Comparison of ENCODE assay signal across 12 cellular contexts in genomic region chr1:33219886-33220661, GRCh38. TPM values are rescaled to one million over a fixed set of nuclear protein-coding genes. Genes with fewer than 3 reads are reported as not detected.
DNase-seq lines count a peak whose midpoint lies in the region; ATAC-seq, FAIRE-seq and TF ChIP-seq lines count a peak whose summit lies in the region.
"Had no signal": no experiment of that assay in that cellular context is flagged by ENCODE, and none has a peak within 500 bp of the region (broad histone marks: within the 10 kb centered on the region; RNA-seq: fewer than 3 reads in every experiment).

No MANE protein-coding gene starts in this region.

- H3K4me3 Mint-ChIP-seq in WTC11: no peak overlapping the region
- H3K4me3 Mint-ChIP-seq: IgD-negative memory B cell; stimulated activated memory B cell treated with anti-CD40 and anti-IgM and Interleukin-4, amounts not matched to agents 10 μg/mL and 1 μg/mL and 100 μg/mL, for 72 hours had no signal

- FAIRE-seq in HepG2 (lab: Jason Lieb, UNC): no peak
- FAIRE-seq: islet of Langerhans had no signal

- in situ Hi-C loops in HepG2 (cut with HindIII; ENCODE audit: extremely low pct_ligation_motif_present, low pct_unique_long_range_greater_than_20kb): loop anchor here (5.0 kb wide), 2 partner anchors 77 to 147 kb away; no protein-coding TSS in a partner anchor

- 59% methylated on average over 6 of the region's 7 CpGs for WGBS in HepG2 (ENCODE audit: low lambda C conversion rate)
- WGBS in right lobe of liver (ENCODE audit: insufficient coverage, low coverage, low lambda C conversion rate, missing lambda C conversion rate): 76% methylated on average over 3 of the region's 7 CpGs
- 90% methylated on average over 7 of the region's 7 CpGs for WGBS in thyroid gland, 2 donors

- H3K27ac ChIP-seq in HepG2 (ENCODE audit: extremely low read length, insufficient read depth, low read length): no peak overlapping the region
- H3K27ac ChIP-seq in right lobe of liver: no peak overlapping the region
- no peak overlapping the region for H3K27ac ChIP-seq in thyroid gland
- H3K27ac ChIP-seq: VCaP had no signal

- peaks cover 17% of the 10 kb centered on the region for H3K9me3 Mint-ChIP-seq in WTC11

- ATAC-seq in HepG2 (peak; percentile 78), right lobe of liver (no peak), WTC11 (peak; percentile 55), HG03095 (IDR thresholded peaks at IDR 0.05; ENCODE audit: unreplicated experiment) (no peak)
- ATAC-seq: stimulated activated memory B cell treated with anti-CD40 and anti-IgM and Interleukin-4, amounts not matched to agents 10 μg/mL and 1 μg/mL and 100 μg/mL, for 72 hours had no signal

- H4K20me1 ChIP-seq in HepG2 (ENCODE audit: insufficient read depth, low read length): no peaks in the 10 kb centered on the region

- TF ChIP-seq RAD21 in HepG2 (CRISPR knock-in tag; IDR thresholded peaks at IDR 0.05): no peak

- POLR2A ChIA-PET in HepG2 (lab: Yijun Ruan, JAX) (no interaction called here), WTC11 (lab: Charles Lee) (no interaction called here)

- H3K27ac Mint-ChIP-seq in WTC11: no peak overlapping the region
- H3K27ac Mint-ChIP-seq: IgD-negative memory B cell; stimulated activated memory B cell treated with anti-CD40 and anti-IgM and Interleukin-4, amounts not matched to agents 10 μg/mL and 1 μg/mL and 100 μg/mL, for 72 hours had no signal

- no peak overlapping the region for H3K4me2 ChIP-seq in HepG2 (ENCODE audit: low read depth, low read length)

- peaks cover 0 to 4% of the 10 kb centered on the region in 2 experiments; a peak in 1 of 5 replicates for H3K27me3 ChIP-seq in HepG2 (ENCODE audit: control insufficient read depth in 1 of 2, insufficient read depth in 2 of 2, low read length in 2 of 2)
- no peaks in the 10 kb centered on the region for H3K27me3 ChIP-seq in right lobe of liver
- H3K27me3 ChIP-seq in thyroid gland: no peaks in the 10 kb centered on the region

- H3K4me1 Mint-ChIP-seq in WTC11: peaks cover 6% of the 10 kb centered on the region

- H3K4me1 ChIP-seq in HepG2 (ENCODE audit: insufficient read depth, low read length) (peaks cover 30% of the 10 kb centered on the region; the same call in 1 of the 2 replicates), right lobe of liver (peaks cover 0 to 4% (median 0%) of the 10 kb centered on the region in 4 donors), thyroid gland (no peaks in the 10 kb centered on the region)

- peaks cover 3% of the 10 kb centered on the region; the same call in 1 of the 2 replicates for H3K36me3 Mint-ChIP-seq in WTC11
- H3K36me3 Mint-ChIP-seq: stimulated activated memory B cell treated with anti-CD40 and anti-IgM and Interleukin-4, amounts not matched to agents 10 μg/mL and 1 μg/mL and 100 μg/mL, for 72 hours had no signal

- no peak overlapping the region for H3K9ac ChIP-seq in HepG2 (ENCODE audit: insufficient read depth, low read depth, low read length)

- intact Hi-C loops in HepG2 (cut with micrococcal nuclease; ENCODE audit: unreplicated experiment) (loop anchor here (2.0 to 5.0 kb wide), 3 partner anchors 37 to 235 kb away; partner anchors contain the start of gene ZNF362), right lobe of liver (cut with DNase I) (no loop called here), thyroid gland (cut with DNase I) (loop anchor here (10.0 kb wide), 1 partner anchor 245 kb away; no protein-coding TSS in a partner anchor)

- peaks cover 20% of the 10 kb centered on the region for H3K27me3 Mint-ChIP-seq in WTC11 (ENCODE audit: low read depth)

- no peaks in the 10 kb centered on the region for H3K36me3 ChIP-seq in HepG2 (replicated peaks in 1 of 2; ENCODE audit: control insufficient read depth in 1 of 2, insufficient read depth in 2 of 2, low read length in 2 of 2)
- no peaks in the 10 kb centered on the region for H3K36me3 ChIP-seq in right lobe of liver
- H3K36me3 ChIP-seq in thyroid gland: no peaks in the 10 kb centered on the region

- DNase-seq in HepG2 (ENCODE audit: low spot score) (no peak), right lobe of liver (no peak), WTC11 (ENCODE audit: low spot score) (no peak), islet precursor cell (peak; percentile 94), thyroid gland (no peak), Ammon's horn (ENCODE audit: low spot score) (no peak)
- DNase-seq in stimulated activated CD4-positive, alpha-beta T cell treated with anti-CD3 and anti-CD28 coated beads, Interleukin-12 subunit alpha, Interleukin-12 subunit beta, amount 100 ng/mL, for 4 hours: no peak

- TF ChIP-seq EP300 in HepG2 (IDR thresholded peaks at IDR 0.05; ENCODE audit: low read depth in 2 of 2, low read length in 2 of 2): no peak
- TF ChIP-seq EP300 in HepG2 (CRISPR knock-in tag; IDR thresholded peaks at IDR 0.05; ENCODE audit: borderline replicate concordance): no peak

- H3K9me3 ChIP-seq in HepG2 (ENCODE audit: low read length) (peaks cover 8% of the 10 kb centered on the region), right lobe of liver (no peaks in the 10 kb centered on the region), thyroid gland (no peaks in the 10 kb centered on the region)

- CTCF ChIA-PET in HepG2 (lab: Yijun Ruan, JAX; ENCODE audit: low intra/inter-chr PET ratio, low total read pairs) (interaction anchor here (1.9 to 2.4 kb wide), 2 partner anchors 78 to 148 kb away, joined by 5 to 12 read pairs; no protein-coding TSS in a partner anchor), WTC11 (lab: Charles Lee) (interaction anchor here (0.6 to 2.1 kb wide), 4 partner anchors 76 to 398 kb away, joined by 3 to 11 read pairs (median 3); no protein-coding TSS in a partner anchor)

- no peaks in the 10 kb centered on the region for H3K79me2 ChIP-seq in HepG2 (ENCODE audit: insufficient read depth, low read length)

- no peak for TF ChIP-seq POLR2A in HepG2 (IDR thresholded peaks at IDR 0.05; ENCODE audit: insufficient read depth in 1 of 2, low read depth in 2 of 2, low read length in 2 of 2)
- TF ChIP-seq POLR2A in right lobe of liver (IDR thresholded peaks at IDR 0.05): no peak
- TF ChIP-seq POLR2A in thyroid gland (IDR thresholded peaks at IDR 0.05): no peak

- no peak overlapping the region for H2AFZ ChIP-seq in HepG2 (ENCODE audit: low read length)

- H3K4me3 ChIP-seq in HepG2 (replicated peaks in 1 of 3; ENCODE audit: insufficient read depth in 1 of 3, low read depth in 2 of 3, low read length in 3 of 3) (no peak overlapping the region), right lobe of liver (no peak overlapping the region), thyroid gland (replicated peaks in 1 of 3) (no peak overlapping the region)

- no TSS peak for BruUV-seq in HepG2 (replicated peaks; lab: Mats Ljungman, UMichigan)

- TF ChIP-seq CTCF in HepG2 (CRISPR knock-in tag; IDR thresholded peaks at IDR 0.05): peak; percentile 42
- TF ChIP-seq CTCF in right lobe of liver (IDR thresholded peaks at IDR 0.05): no peak
- TF ChIP-seq CTCF in WTC11 (IDR thresholded peaks at IDR 0.05): no peak
- no peak for TF ChIP-seq CTCF in thyroid gland (IDR thresholded peaks at IDR 0.05)

RNA-seq across cellular contexts. Expression of gene ZNF362, which starts 36.2 kb away (rescaled TPM):
- total RNA-seq in HepG2 (2016; rRNA removed; fragmentation: Illumina TruSeq; extraction: Trizol): 8.3 TPM in 2 replicates
- 6.7 and 7.0 TPM in 2 replicates for total RNA-seq in HepG2 (2016; cell fraction: cytosol; rRNA removed; fragmentation: Illumina TruSeq; extraction: Trizol; ENCODE audit: low read depth)
- 7.8 and 9.0 TPM in 2 replicates for total RNA-seq in HepG2 (2016; cell fraction: insoluble cytoplasmic fraction; rRNA removed; fragmentation: Illumina TruSeq; extraction: Trizol)
- total RNA-seq in HepG2 (2016; cell fraction: membrane; rRNA removed; fragmentation: Illumina TruSeq; extraction: Trizol): 16.5 and 17.3 TPM in 2 replicates
- total RNA-seq in HepG2 (2016; cell fraction: nucleus; rRNA removed; fragmentation: Illumina TruSeq; extraction: Trizol): 6.2 and 7.0 TPM in 2 replicates
- polyA plus RNA-seq in HepG2 (2011; rRNA removed): 14.2 and 16.6 TPM in 2 replicates
- 5.7 and 9.0 TPM in 2 replicates for polyA plus RNA-seq in HepG2 (2011; cell fraction: cytosol; rRNA removed)
- polyA plus RNA-seq in HepG2 (2011; cell fraction: nucleus; rRNA removed): 18.1 and 28.2 TPM in 2 replicates
- 14.1 and 14.8 TPM in 2 replicates for polyA plus RNA-seq in HepG2 (2012)
- 9.7 and 10.9 TPM in 2 replicates for polyA plus RNA-seq in HepG2 (2016; cell fraction: cytosol; fragmentation: Illumina TruSeq; extraction: Trizol; ENCODE audit: low read depth)
- 16.7 and 21.5 TPM in 2 replicates for polyA plus RNA-seq in HepG2 (2016; cell fraction: insoluble cytoplasmic fraction; fragmentation: Illumina TruSeq; extraction: Trizol; ENCODE audit: low read depth)
- polyA plus RNA-seq in HepG2 (2016; cell fraction: membrane; fragmentation: Illumina TruSeq; extraction: Trizol; ENCODE audit: low read depth): 25.7 and 28.3 TPM in 2 replicates
- 26.0 and 26.9 TPM in 2 replicates for polyA plus RNA-seq in HepG2 (2016; cell fraction: nucleus; fragmentation: Illumina TruSeq; extraction: Trizol; ENCODE audit: insufficient read depth, low read depth)
- 11.9 and 29.1 TPM in 2 replicates for polyA minus RNA-seq in HepG2 (2011; rRNA and poly(A)+ RNA removed; ENCODE audit: low replicate concordance)
- 9.2 and 12.5 TPM in 2 replicates for polyA minus RNA-seq in HepG2 (2011; cell fraction: cytosol; rRNA and poly(A)+ RNA removed)
- 6.3 and 7.6 TPM in 2 replicates for polyA minus RNA-seq in HepG2 (2011; cell fraction: nucleus; rRNA and poly(A)+ RNA removed)
- total RNA-seq in right lobe of liver: 1 to 10 TPM; 3.4 to 8.4 (median 7.0) TPM
- total RNA-seq in WTC11 (2021): 23.9 to 25.7 TPM (median 24.2 TPM) in 3 replicates
- total RNA-seq in thyroid gland: 10 to 100 TPM; 20.7 to 44.1 (median 26.7) TPM

RNA-seq across cellular contexts. Expression of gene TRIM62, which starts 38.2 kb away (rescaled TPM):
- total RNA-seq in HepG2 (2016; rRNA removed; fragmentation: Illumina TruSeq; extraction: Trizol): 0.53 and 1.1 TPM in 2 replicates
- total RNA-seq in HepG2 (2016; cell fraction: cytosol; rRNA removed; fragmentation: Illumina TruSeq; extraction: Trizol; ENCODE audit: low read depth): 0.10 and 0.18 TPM in 2 replicates
- 0.61 and 0.83 TPM in 2 replicates for total RNA-seq in HepG2 (2016; cell fraction: insoluble cytoplasmic fraction; rRNA removed; fragmentation: Illumina TruSeq; extraction: Trizol)
- 1.1 TPM in 2 replicates for total RNA-seq in HepG2 (2016; cell fraction: membrane; rRNA removed; fragmentation: Illumina TruSeq; extraction: Trizol)
- total RNA-seq in HepG2 (2016; cell fraction: nucleus; rRNA removed; fragmentation: Illumina TruSeq; extraction: Trizol): 0.78 and 1.1 TPM in 2 replicates
- 0.57 and 0.67 TPM in 2 replicates for polyA plus RNA-seq in HepG2 (2011; rRNA removed)
- 0.32 TPM in 2 replicates for polyA plus RNA-seq in HepG2 (2011; cell fraction: cytosol; rRNA removed)
- 2.1 and 2.9 TPM in 2 replicates for polyA plus RNA-seq in HepG2 (2011; cell fraction: nucleus; rRNA removed)
- polyA plus RNA-seq in HepG2 (2012): 0.93 and 1.2 TPM in 2 replicates
- 0.15 and 0.24 TPM in 2 replicates for polyA plus RNA-seq in HepG2 (2016; cell fraction: cytosol; fragmentation: Illumina TruSeq; extraction: Trizol; ENCODE audit: low read depth)
- 1.1 and 1.4 TPM in 2 replicates for polyA plus RNA-seq in HepG2 (2016; cell fraction: insoluble cytoplasmic fraction; fragmentation: Illumina TruSeq; extraction: Trizol; ENCODE audit: low read depth)
- 0.68 and 0.86 TPM in 2 replicates for polyA plus RNA-seq in HepG2 (2016; cell fraction: membrane; fragmentation: Illumina TruSeq; extraction: Trizol; ENCODE audit: low read depth)
- 1.7 and 2.1 TPM in 2 replicates for polyA plus RNA-seq in HepG2 (2016; cell fraction: nucleus; fragmentation: Illumina TruSeq; extraction: Trizol; ENCODE audit: insufficient read depth, low read depth)
- polyA minus RNA-seq in HepG2 (2011; rRNA and poly(A)+ RNA removed; ENCODE audit: low replicate concordance): 1.8 and 2.1 TPM in 2 replicates
- polyA minus RNA-seq in HepG2 (2011; cell fraction: cytosol; rRNA and poly(A)+ RNA removed): 0.79 and 1.3 TPM in 2 replicates
- 0.87 and 0.90 TPM in 2 replicates for polyA minus RNA-seq in HepG2 (2011; cell fraction: nucleus; rRNA and poly(A)+ RNA removed)
- 1 to 10 TPM; 1.1 to 2.4 (median 1.7) TPM for total RNA-seq in right lobe of liver
- total RNA-seq in WTC11 (2021): 10.7 to 13.6 TPM (median 11.0 TPM) in 3 replicates
- total RNA-seq in thyroid gland: 1 to 10 TPM; 6.0 to 9.9 (median 6.9) TPM

Comparison
In these comparisons a context has a peak if more than half of its experiments do, and no peak if none do; other contexts are left out.
1. ATAC-seq: peak in HepG2 (single experiment) and WTC11 (single experiment); none in right lobe of liver (0 of 4) and HG03095 (single experiment).
2. intact Hi-C loops: an anchor here in HepG2 (2.0 to 5.0 kb wide) and thyroid gland (10.0 kb wide); none called in right lobe of liver.
3. Of the 50 proteins assayed by ChIP-seq in both HepG2 and WTC11: peak only in HepG2: CTCF; only in WTC11: none; in both: none; in neither: 49.